23 cellular contexts compared by ENCODE assay signal in genomic region chr11:105357146-105357545, GRCh38.
"Had no signal": no experiment of that assay in that cellular context is flagged by ENCODE, and none has a peak within 500 bp of the region (broad histone marks: within the 10 kb centered on the region; RNA-seq: fewer than 3 reads in every experiment).

No MANE protein-coding gene starts in this region.

- H3K4me2 ChIP-seq: smooth muscle cell had no signal

- H3K27ac Mint-ChIP-seq: nephron progenitor cell had no signal

- H3K36me3 ChIP-seq: esophagus muscularis mucosa, left lung, prostate gland, right atrium auricular region, suprapubic skin, transverse colon, upper lobe of right lung, uterus had no signal

- DNase-seq: effector memory CD4-positive, alpha-beta T cell; left cardiac atrium; naive thymus-derived CD8-positive, alpha-beta T cell; nephron progenitor cell; nucleus accumbens; stimulated activated CD4-positive, alpha-beta T cell treated with anti-CD3 and anti-CD28 coated beads, Interleukin-12 subunit alpha, Interleukin-12 subunit beta, amount 100 ng/mL, for 4 hours; stimulated activated CD4-positive, alpha-beta T cell treated with anti-CD3 and anti-CD28 coated beads, Interleukin-1b, Interleukin-23, amount 100 ng/mL, for 48 hours; stimulated activated CD4-positive, alpha-beta T cell treated with anti-CD3 and anti-CD28 coated beads, Interleukin-4, amount 100 ng/mL, for 1 hour; stimulated activated CD8-positive, alpha-beta memory T cell treated with anti-CD3 and anti-CD28 coated beads, Interleukin-4, amount 100 ng/mL, for 48 hours; stimulated activated naive CD4-positive, alpha-beta T cell; stimulated activated naive CD8-positive, alpha-beta T cell treated with anti-CD3 and anti-CD28 coated beads, Interleukin-15, amount 100 ng/mL, for 72 hours; transverse colon; uterus had no signal

- H3K4me3 ChIP-seq: coronary artery, esophagus muscularis mucosa, left lung, prostate gland, right atrium auricular region, smooth muscle cell, suprapubic skin, transverse colon, upper lobe of right lung, uterus had no signal

- H3K4me3 Mint-ChIP-seq: naive thymus-derived CD8-positive, alpha-beta T cell; nephron progenitor cell; stimulated activated naive CD8-positive, alpha-beta T cell treated with anti-CD3 and anti-CD28 coated beads, Interleukin-15, amount 100 ng/mL, for 72 hours had no signal

- H3K4me1 Mint-ChIP-seq: naive thymus-derived CD8-positive, alpha-beta T cell; nephron progenitor cell; stimulated activated naive CD8-positive, alpha-beta T cell treated with anti-CD3 and anti-CD28 coated beads, Interleukin-15, amount 100 ng/mL, for 72 hours had no signal

- H3K27me3 Mint-ChIP-seq: stimulated activated naive CD8-positive, alpha-beta T cell treated with anti-CD3 and anti-CD28 coated beads, Interleukin-15, amount 100 ng/mL, for 72 hours had no signal

- H3K36me3 Mint-ChIP-seq: naive thymus-derived CD8-positive, alpha-beta T cell had no signal

- ATAC-seq: foreskin keratinocyte; left lung; naive thymus-derived CD8-positive, alpha-beta T cell; sciatic nerve; stimulated activated naive CD8-positive, alpha-beta T cell treated with anti-CD3 and anti-CD28 coated beads, Interleukin-15, amount 100 ng/mL, for 72 hours; upper lobe of right lung had no signal

- H3K27me3 ChIP-seq: esophagus muscularis mucosa, foreskin keratinocyte, left lung, right atrium auricular region, suprapubic skin, transverse colon, upper lobe of right lung, uterus had no signal

- H3K27ac ChIP-seq: coronary artery, esophagus muscularis mucosa, foreskin keratinocyte, left lung, prostate gland, right atrium auricular region, suprapubic skin, transverse colon, upper lobe of right lung, uterus had no signal

- H3K9me3 Mint-ChIP-seq: nephron progenitor cell; stimulated activated naive CD8-positive, alpha-beta T cell treated with anti-CD3 and anti-CD28 coated beads, Interleukin-15, amount 100 ng/mL, for 72 hours had no signal

- H3K4me1 ChIP-seq: esophagus muscularis mucosa, left lung, prostate gland, right atrium auricular region, suprapubic skin, transverse colon, upper lobe of right lung, uterus had no signal

- H3K9me3 ChIP-seq: esophagus muscularis mucosa, left lung, prostate gland, right atrium auricular region, suprapubic skin, transverse colon, upper lobe of right lung, uterus had no signal
